ENCODE assay signal across 8 cellular contexts in the genomic region with DNA sequence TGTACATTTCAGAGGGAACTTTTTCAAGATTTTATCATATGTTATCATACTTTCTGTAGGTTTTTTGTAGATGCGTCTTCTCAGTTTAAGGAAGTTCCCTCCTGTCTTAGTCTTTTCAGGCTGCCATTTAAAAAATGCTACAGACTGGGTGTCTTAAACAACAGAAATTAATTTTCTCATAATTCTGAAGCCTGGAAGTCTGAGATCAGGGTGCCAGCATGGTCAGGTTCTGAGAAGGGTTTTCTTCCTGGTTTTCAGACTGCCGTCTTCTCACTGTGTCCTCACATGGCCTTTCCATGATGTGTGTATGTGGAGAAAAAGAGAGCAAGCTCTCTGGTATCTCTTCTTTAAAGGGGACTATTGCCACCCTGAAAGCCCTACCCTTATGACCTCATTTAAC.
"Had no signal": no experiment of that assay in that cellular context is flagged by ENCODE, and none has a peak within 500 bp of the region (broad histone marks: within the 10 kb centered on the region; RNA-seq: fewer than 3 reads in every experiment).

No MANE protein-coding gene starts in this region.

- H3K9ac ChIP-seq: GM23248 had no signal

- H3K9me3 ChIP-seq: HAP-1 had no signal

- H2AFZ ChIP-seq: GM23248, GM23338 had no signal

- H3K27ac ChIP-seq: GM23248 had no signal

- H3K4me2 ChIP-seq: GM23338 had no signal

- DNase-seq: GM23248, GOT3, H7, H9, HCEC 1CT, HFFc6 had no signal

- H3K4me1 ChIP-seq: HAP-1 had no signal

- H3K36me3 ChIP-seq: HAP-1 had no signal

- H3K4me3 ChIP-seq: GM23248, GM23338, HAP-1 had no signal
